ENCODE assay signal across 17 cellular contexts in the genomic region with DNA sequence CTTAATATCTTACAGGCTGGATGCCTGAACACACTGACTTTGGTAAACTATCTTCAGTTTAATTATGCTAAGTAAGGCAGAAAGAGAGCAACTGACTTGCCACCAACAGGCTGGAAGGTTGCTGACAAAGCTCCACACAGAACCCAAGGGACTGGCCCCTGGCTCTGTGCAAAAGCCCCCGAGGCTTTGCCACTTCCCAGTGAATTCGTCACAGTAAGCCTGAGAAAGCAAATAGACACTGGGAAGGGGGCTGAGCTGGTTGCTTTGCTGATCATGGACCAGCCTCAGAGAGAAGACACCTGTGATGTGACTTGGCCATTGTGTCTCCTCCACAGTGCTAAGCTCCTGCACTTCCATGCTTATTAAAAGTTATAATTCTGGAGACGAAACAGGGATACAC.
DNase-seq lines count a peak whose midpoint lies in the region; ATAC-seq and TF ChIP-seq lines count a peak whose summit lies in the region.
"Had no signal": no experiment of that assay in that cellular context is flagged by ENCODE, and none has a peak within 500 bp of the region (broad histone marks: within the 10 kb centered on the region; RNA-seq: fewer than 3 reads in every experiment).

No MANE protein-coding gene starts in this region.

- ATAC-seq in HCT116, result peak; percentile 1; the same call in 1 of the 2 replicates
- ATAC-seq in stimulated activated naive CD8-positive, alpha-beta T cell treated with anti-CD3 and anti-CD28 coated beads, Interleukin-15, amount 100 ng/mL, for 72 hours, result no peak

- H3K27me3 ChIP-seq in HCT116 (ENCODE audit: insufficient read depth, low read length), result no peaks in the 10 kb centered on the region

- peak overlapping the region; percentile 78 for H3K4me2 ChIP-seq in HCT116 (ENCODE audit: low read length)

- peak overlapping the region; percentile 33; the same call in 1 of the 2 replicates for H3K27ac ChIP-seq in HCT116 (ENCODE audit: low read depth, low read length)

- H3K9me2 ChIP-seq in HCT116 (ENCODE audit: insufficient read depth), result no peaks in the 10 kb centered on the region

- peak overlapping the region; percentile 37 to 64 (median 64) for H3K27ac Mint-ChIP-seq in nephron
- H3K27ac Mint-ChIP-seq in stimulated activated naive CD8-positive, alpha-beta T cell treated with anti-CD3 and anti-CD28 coated beads, Interleukin-15, amount 100 ng/mL, for 72 hours, result no peak overlapping the region
- H3K27ac Mint-ChIP-seq: CD14-positive monocyte had no signal

- peaks cover 64% of the 10 kb centered on the region for H3K79me2 ChIP-seq in HCT116 (ENCODE audit: insufficient read depth, low read length)

- no TSS peak for BruUV-seq in HCT116 (replicated peaks; lab: Mats Ljungman, UMichigan)

- H3K4me3 ChIP-seq in HCT116 (replicated peaks in 1 of 2; ENCODE audit: low read depth in 1 of 2, low read length in 2 of 2), result peak overlapping the region; percentile 58 to 65
- H3K4me3 ChIP-seq: HAP-1 had no signal

- H2AFZ ChIP-seq in HCT116 (ENCODE audit: low read depth, low read length, poor library complexity, severe bottlenecking), result no peak overlapping the region

- peak overlapping the region; percentile 12; the same call in 1 of the 2 replicates for H3K9ac ChIP-seq in HCT116 (ENCODE audit: low read length)

- no peaks in the 10 kb centered on the region for H3K36me3 Mint-ChIP-seq in nephron (ENCODE audit: low read depth)
- H3K36me3 Mint-ChIP-seq: CD14-positive monocyte had no signal

- POLR2A ChIA-PET in HCT116 (lab: Charles Lee), result no interaction called here

- no peak for TF ChIP-seq POLR2A in HCT116 (IDR thresholded peaks at IDR 0.05; ENCODE audit: borderline replicate concordance, extremely low read depth, insufficient read depth, insufficient read length)

- DNase-seq in HCT116 (ENCODE audit: low read depth, low spot score), result no peak
- peak; percentile 69 for DNase-seq in RPMI7951 (ENCODE audit: low read depth)
- no peak for DNase-seq in RPMI8226
- no peak for DNase-seq in iPS-NIHi7 (ENCODE audit: extremely low spot score)
- DNase-seq in stimulated activated naive CD8-positive, alpha-beta T cell treated with anti-CD3 and anti-CD28 coated beads, Interleukin-15, amount 100 ng/mL, for 72 hours, result no peak
- no peak for DNase-seq in C1 segment of cervical spinal cord (lab: John Stamatoyannopoulos, UW)
- DNase-seq: AML-193, DND-41, NCI-H1092, NCI-H1436 treated with DMSO at 0.1 percent for 48 hours, NCI-H2029 treated with DMSO at 0.1 percent for 48 hours, NCI-H2171, NCI-H526 treated with DMSO at 0.1 percent for 48 hours, SHP77 had no signal

- TF ChIP-seq CTCF in HCT116 (IDR thresholded peaks at IDR 0.05 in 2 of 3, conservative IDR thresholded peaks at IDR 0.05 in 1 of 3; ENCODE audit: borderline replicate concordance in 1 of 3, insufficient read depth in 1 of 3, low read depth in 2 of 3, low read length in 2 of 3) (no peak), nephron (IDR thresholded peaks at IDR 0.05; ENCODE audit: unreplicated experiment in 3 of 3) (no peak)

- no peak for TF ChIP-seq RAD21 in HCT116 (IDR thresholded peaks at IDR 0.05; ENCODE audit: low read depth)

- no peaks in the 10 kb centered on the region for H4K20me1 ChIP-seq in HCT116 (ENCODE audit: insufficient read depth)

- CTCF ChIA-PET in HCT116 (lab: Charles Lee), result interaction anchor here (1.7 kb wide), 1 partner anchor 369 kb away, joined by 3 read pairs; no protein-coding TSS in a partner anchor

- no peaks in the 10 kb centered on the region for H3K36me3 ChIP-seq in HCT116 (ENCODE audit: control insufficient read depth in 1 of 2, insufficient read depth in 2 of 2, low read length in 2 of 2)
- H3K36me3 ChIP-seq: HAP-1 had no signal

- H3K4me1 Mint-ChIP-seq in nephron, result peaks cover 61% of the 10 kb centered on the region
- H3K4me1 Mint-ChIP-seq in stimulated activated naive CD8-positive, alpha-beta T cell treated with anti-CD3 and anti-CD28 coated beads, Interleukin-15, amount 100 ng/mL, for 72 hours, result no peaks in the 10 kb centered on the region
- H3K4me1 Mint-ChIP-seq: CD14-positive monocyte had no signal

- H3K9me3 ChIP-seq in HCT116 (ENCODE audit: control insufficient read depth in 1 of 2, insufficient read depth in 1 of 2, low read depth in 1 of 2, low read length in 2 of 2), result no peaks in the 10 kb centered on the region
- H3K9me3 ChIP-seq: HAP-1 had no signal

- intact Hi-C loops in HCT116 (cut with micrococcal nuclease), result loop anchor here (5.0 kb wide), 1 partner anchor 367 kb away; no protein-coding TSS in a partner anchor

- peaks cover 20 to 45% of the 10 kb centered on the region in 2 experiments; a peak in 3 of 4 replicates for H3K4me1 ChIP-seq in HCT116 (ENCODE audit: control insufficient read depth in 1 of 2, insufficient read depth in 2 of 2, low read length in 2 of 2)
- H3K4me1 ChIP-seq: HAP-1 had no signal

- peaks cover 4% of the 10 kb centered on the region for H3K27me3 Mint-ChIP-seq in nephron (ENCODE audit: low read depth)
- H3K27me3 Mint-ChIP-seq in stimulated activated naive CD8-positive, alpha-beta T cell treated with anti-CD3 and anti-CD28 coated beads, Interleukin-15, amount 100 ng/mL, for 72 hours, result no peaks in the 10 kb centered on the region

- peak overlapping the region in 1 of 3 experiments; percentile 26 for H3K4me3 Mint-ChIP-seq in nephron
- H3K4me3 Mint-ChIP-seq in stimulated activated naive CD8-positive, alpha-beta T cell treated with anti-CD3 and anti-CD28 coated beads, Interleukin-15, amount 100 ng/mL, for 72 hours, result no peak overlapping the region
- H3K4me3 Mint-ChIP-seq: CD14-positive monocyte had no signal

- H3K9me3 Mint-ChIP-seq in nephron, result no peaks in the 10 kb centered on the region
- H3K9me3 Mint-ChIP-seq in stimulated activated naive CD8-positive, alpha-beta T cell treated with anti-CD3 and anti-CD28 coated beads, Interleukin-15, amount 100 ng/mL, for 72 hours, result no peaks in the 10 kb centered on the region

- RAD21 ChIA-PET in HCT116 (lab: Charles Lee; ENCODE audit: low non-redundant PET in 1 of 2, low total read pairs in 2 of 2, uncharacterized antibody in 2 of 2, unreplicated experiment in 2 of 2), result no interaction called here

TF ChIP-seq in HCT116, 20 proteins besides CTCF, POLR2A, EP300 and RAD21:
- no peak for TF ChIP-seq ZFX (IDR thresholded peaks at IDR 0.05)

Comparison
In these comparisons a context has a peak if more than half of its experiments do, and no peak if none do; other contexts are left out.
1. H3K27ac Mint-ChIP-seq: peak in nephron (3 of 3); none in stimulated activated naive CD8-positive, alpha-beta T cell treated with anti-CD3 and anti-CD28 coated beads, Interleukin-15, amount 100 ng/mL, for 72 hours (0 of 2).